1 cellular context compared by ENCODE assay signal in genomic region chr19:2043269-2043641, GRCh38.
TF ChIP-seq lines count a peak whose summit lies in the region.

No MANE protein-coding gene starts in this region.

TF ChIP-seq in GM23338, 12 proteins besides CTCF, POLR2A, EP300 and RAD21 (continued from another document):
- TF ChIP-seq ETS1 (IDR thresholded peaks at IDR 0.05) (no peak), ZNF462 (CRISPR knock-in tag; IDR thresholded peaks at IDR 0.05) (no peak), EZH2 (IDR thresholded peaks at IDR 0.05; ENCODE audit: low read depth, unreplicated experiment) (no peak), CREB1 (CRISPR knock-in tag; IDR thresholded peaks at IDR 0.05; ENCODE audit: low read depth) (no peak), ZNF114 (CRISPR knock-in tag; IDR thresholded peaks at IDR 0.05) (no peak)
